8 cellular contexts compared by ENCODE assay signal in genomic region chr2:45650851-45651414, GRCh38. TPM values are rescaled to one million over a fixed set of nuclear protein-coding genes. Genes with fewer than 3 reads are reported as not detected.
DNase-seq lines count a peak whose midpoint lies in the region; ATAC-seq and TF ChIP-seq lines count a peak whose summit lies in the region.

No MANE protein-coding gene starts in this region.

- H3K4me2 ChIP-seq in OCI-LY1 (ENCODE audit: low read length), result peak overlapping the region; percentile 84

- H4K20me1 ChIP-seq in OCI-LY1 (ENCODE audit: insufficient read depth, low read length), result no peaks in the 10 kb centered on the region

- no peaks in the 10 kb centered on the region for H3K27me3 ChIP-seq in OCI-LY1 (ENCODE audit: insufficient read depth, low read length)

- peaks cover 41% of the 10 kb centered on the region for H3K79me2 ChIP-seq in OCI-LY1 (ENCODE audit: insufficient read depth, low read length)

- peak; percentile 85 for DNase-seq in D341Med (ENCODE audit: low spot score)
- DNase-seq in GM20000 (ENCODE audit: low spot score), result peak; percentile 97
- DNase-seq in HT-29 (ENCODE audit: low spot score), result peak; percentile 95
- peak; percentile 87 for DNase-seq in activated T-cell treated with anti-CD3 and anti-CD28 coated beads for 24 hours (ENCODE audit: low read depth)
- DNase-seq in epithelial cell of esophagus (ENCODE audit: low read depth), result peak; percentile 97
- peak; percentile 94 to 99 (median 96) for DNase-seq in mucosa of descending colon
- DNase-seq in stimulated activated CD8-positive, alpha-beta memory T cell treated with anti-CD3 and anti-CD28 coated beads, Interleukin-2, amount 100 ng/mL, for 48 hours (ENCODE audit: low read depth in 2 of 2), result peak; percentile 80 to 84

- H3K36me3 ChIP-seq in OCI-LY1 (ENCODE audit: insufficient read depth, low read length) (no peaks in the 10 kb centered on the region; the same call in 1 of the 2 replicates), mucosa of descending colon (ENCODE audit: low read depth) (no peaks in the 10 kb centered on the region)

- TF ChIP-seq CTCF in GM20000 (IDR thresholded peaks at IDR 0.05; ENCODE audit: extremely low read depth, missing control alignments) (peak; percentile 56), OCI-LY1 (IDR thresholded peaks at IDR 0.05; ENCODE audit: low read length) (peak; percentile 44), epithelial cell of esophagus (IDR thresholded peaks at IDR 0.05; ENCODE audit: insufficient read depth, low read depth, low read length, missing control alignments) (peak; percentile 37), mucosa of descending colon (IDR thresholded peaks at IDR 0.05) (peak; percentile 29)

- H3K9me3 ChIP-seq in OCI-LY1 (ENCODE audit: low read length) (no peaks in the 10 kb centered on the region), mucosa of descending colon (no peaks in the 10 kb centered on the region)

- H3K4me3 ChIP-seq in OCI-LY1 (ENCODE audit: low read depth, low read length, poor library complexity, severe bottlenecking) (peak overlapping the region; percentile 81), epithelial cell of esophagus (ENCODE audit: low read length) (peak overlapping the region; percentile 80), mucosa of descending colon (peak overlapping the region; percentile 72)

- intact Hi-C loops in mucosa of descending colon (cut with DNase I, micrococcal nuclease), result loop anchor here in 1 of 2 donors (5.0 kb wide), 1 partner anchor 121 kb away; no protein-coding TSS in a partner anchor

- H3K4me1 ChIP-seq in OCI-LY1 (ENCODE audit: insufficient read depth, low read length, severe bottlenecking) (peaks cover 44% of the 10 kb centered on the region), mucosa of descending colon (ENCODE audit: low read depth) (peaks cover 23% of the 10 kb centered on the region)

- no peaks in the 10 kb centered on the region for H3F3A ChIP-seq in OCI-LY1 (ENCODE audit: insufficient read depth, low read length)

- ATAC-seq in mucosa of descending colon, result peak; percentile 89

- peak overlapping the region; percentile 91 for H3K9ac ChIP-seq in OCI-LY1 (ENCODE audit: low read length)

- H3K27ac ChIP-seq in OCI-LY1 (ENCODE audit: low read depth, low read length, poor library complexity, severe bottlenecking), result peak overlapping the region; percentile 40

- no peaks in the 10 kb centered on the region for H3K9me2 ChIP-seq in OCI-LY1 (ENCODE audit: low read depth, low read length)

- H2AFZ ChIP-seq in OCI-LY1 (ENCODE audit: low read length), result no peak overlapping the region

RNA-seq across cellular contexts. Expression of gene PRKCE, which starts 0.5 kb away (rescaled TPM):
- total RNA-seq in HT-29 (2014; rRNA removed; shearing (Covaris generic)), result 17.7 and 21.2 TPM in 2 replicates
- total RNA-seq in mucosa of descending colon, result 10 to 100 TPM; 24.5 to 52.0 (median 32.7) TPM

RNA-seq across cellular contexts. Expression of gene SRBD1, which starts 39.9 kb away (rescaled TPM):
- 4.3 and 5.8 TPM in 2 replicates for total RNA-seq in HT-29 (2014; rRNA removed; shearing (Covaris generic))
- total RNA-seq in mucosa of descending colon, result 10 to 100 TPM; 17.2 to 20.9 (median 17.3) TPM

Comparison
In these comparisons a context has a peak if more than half of its experiments do, and no peak if none do; other contexts are left out.
1. Peak in every context shown above with its lines: DNase-seq, ATAC-seq, H3K4me3 ChIP-seq and H3K27ac ChIP-seq.